ENCODE assay signal across 18 cellular contexts in the genomic region with DNA sequence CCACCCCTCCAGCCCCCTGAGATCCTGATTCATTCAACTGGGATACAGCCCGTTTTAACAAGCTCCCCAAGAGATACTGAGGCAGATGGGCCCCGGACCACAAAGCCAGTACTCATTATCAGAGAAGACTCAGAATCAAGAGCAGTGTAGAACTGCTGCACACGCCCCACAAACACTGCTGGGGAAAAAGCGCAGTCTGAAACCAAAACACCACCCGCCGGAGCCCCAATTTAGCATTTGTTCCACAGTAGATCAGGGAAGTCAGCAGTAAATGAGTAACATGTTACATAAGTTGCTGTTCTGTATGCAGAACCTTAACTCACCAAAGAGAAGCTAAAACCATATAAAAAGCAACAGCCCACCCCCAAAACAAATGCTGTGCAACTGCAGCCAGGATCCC.
DNase-seq lines count a peak whose midpoint lies in the region; ATAC-seq and TF ChIP-seq lines count a peak whose summit lies in the region.
"Had no signal": no experiment of that assay in that cellular context is flagged by ENCODE, and none has a peak within 500 bp of the region (broad histone marks: within the 10 kb centered on the region; RNA-seq: fewer than 3 reads in every experiment).

No MANE protein-coding gene starts in this region.

- ATAC-seq in GM19463 (IDR thresholded peaks at IDR 0.05; ENCODE audit: unreplicated experiment) (peak; percentile 46), T-cell (replicated peaks in 1 of 4) (no peak)

- H3K27me3 ChIP-seq in OCI-LY3 (ENCODE audit: low read depth, low read length): peaks cover 39% of the 10 kb centered on the region

- intact Hi-C loops in head of caudate nucleus (cut with DNase I): no loop called here

- POLR2A ChIA-PET in T-cell (lab: Charles Lee): no interaction called here

- no peak overlapping the region for H3K27ac Mint-ChIP-seq in T-cell

- no peaks in the 10 kb centered on the region for H3K36me3 ChIP-seq in OCI-LY3 (replicated peaks; ENCODE audit: low read depth, low read length)
- H3K36me3 ChIP-seq: HAP-1 had no signal

- peaks cover 22% of the 10 kb centered on the region for H3K4me1 ChIP-seq in OCI-LY3 (ENCODE audit: low read length)
- H3K4me1 ChIP-seq: Caco-2, HAP-1 had no signal

- H3K79me2 ChIP-seq in OCI-LY3 (ENCODE audit: low read length): no peaks in the 10 kb centered on the region

- TF ChIP-seq CTCF in OCI-LY3 (IDR thresholded peaks at IDR 0.05; ENCODE audit: low read depth, low read length) (no peak), coronary artery (IDR thresholded peaks at IDR 0.05) (no peak)

- peak in 41 of 42 donors; percentile 12 to 88 (median 62) for DNase-seq in head of caudate nucleus
- DNase-seq in coronary artery (ENCODE audit: low spot score): no peak
- no peak for DNase-seq in activated CD4-positive, alpha-beta T cell treated with anti-CD3 and anti-CD28 coated beads, Interleukin-2, amount 50 U/mL, for 1 hour
- no peak for DNase-seq in T-cell
- DNase-seq: ACHN; AML-193; Caco-2; CD4-positive, CD25-positive, alpha-beta regulatory T cell; DMS153; NCI-H187 treated with DMSO at 0.1 percent for 48 hours; NCI-H69; NK-92 treated with Interleukin-12 subunit alpha and Interleukin-12 subunit beta, amount 100 ng/mL, for 24 hours; RPMI8226; SIG-M5 had no signal

- no peak overlapping the region for H2AFZ ChIP-seq in OCI-LY3 (ENCODE audit: low read depth, low read length)

- H3K27me3 Mint-ChIP-seq in T-cell: no peaks in the 10 kb centered on the region
- H3K27me3 Mint-ChIP-seq: CD4-positive, CD25-positive, alpha-beta regulatory T cell had no signal

- no peaks in the 10 kb centered on the region for H3K9me3 ChIP-seq in OCI-LY3 (ENCODE audit: insufficient read depth, low read length)
- H3K9me3 ChIP-seq: Caco-2, HAP-1 had no signal

- H3K4me2 ChIP-seq in OCI-LY3 (ENCODE audit: low read length): 0 out of 2 replicates have a peak overlapping the region, but pooled peaks have one; percentile 3

- CTCF ChIA-PET in T-cell (lab: Charles Lee): no interaction called here

- peaks cover 0 to 7% (median 6%) of the 10 kb centered on the region in 3 donors for H3K9me3 Mint-ChIP-seq in T-cell

- no peak overlapping the region for H3K4me3 Mint-ChIP-seq in T-cell
- H3K4me3 Mint-ChIP-seq: CD4-positive, CD25-positive, alpha-beta regulatory T cell had no signal

- H3K4me1 Mint-ChIP-seq in T-cell: peaks cover 4 to 20% (median 9%) of the 10 kb centered on the region in 3 donors

- H3K4me3 ChIP-seq in OCI-LY3 (ENCODE audit: low read length): no peak overlapping the region
- H3K4me3 ChIP-seq in coronary artery: no peak overlapping the region
- H3K4me3 ChIP-seq: HAP-1 had no signal

- peaks cover 6% of the 10 kb centered on the region; the same call in 1 of the 2 replicates for H4K20me1 ChIP-seq in OCI-LY3 (ENCODE audit: insufficient read depth, low read length)

- H3K36me3 Mint-ChIP-seq in T-cell: peaks cover 58% of the 10 kb centered on the region

- H3K9ac ChIP-seq in OCI-LY3 (ENCODE audit: low read length): no peak overlapping the region

- H3K27ac ChIP-seq in OCI-LY3 (ENCODE audit: low read length) (no peak overlapping the region), temporal lobe (ENCODE audit: low read depth, low read length) (peak overlapping the region; percentile 36), coronary artery (no peak overlapping the region)

Comparison
In these comparisons a context has a peak if more than half of its experiments do, and no peak if none do; other contexts are left out.
1. DNase-seq: peak in head of caudate nucleus (41 of 42); none in coronary artery (single experiment), activated CD4-positive, alpha-beta T cell treated with anti-CD3 and anti-CD28 coated beads, Interleukin-2, amount 50 U/mL, for 1 hour (single experiment) and T-cell (0 of 34).